In the genomic region with DNA sequence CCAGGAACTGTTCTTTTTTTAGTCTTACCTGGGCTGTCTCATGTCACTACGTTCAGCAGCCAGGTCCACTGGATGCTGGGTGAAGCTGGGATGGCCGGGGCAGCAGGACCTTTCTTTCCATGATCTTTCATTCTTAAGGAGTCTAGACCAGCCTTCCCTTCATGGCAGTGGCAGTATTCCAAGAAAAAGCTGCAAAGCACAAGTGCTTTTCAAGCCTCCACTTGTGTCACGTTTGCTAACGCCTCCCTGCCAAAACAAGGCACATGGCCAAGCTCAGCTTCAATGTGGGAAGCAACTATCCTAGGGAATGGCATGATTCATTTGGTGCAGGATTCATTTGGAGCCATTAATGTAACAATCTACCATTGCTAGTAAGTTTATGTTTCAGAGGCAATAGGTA, we compare ENCODE assay signal across 11 cellular contexts.
DNase-seq lines count a peak whose midpoint lies in the region; ATAC-seq and TF ChIP-seq lines count a peak whose summit lies in the region.
"Had no signal": no experiment of that assay in that cellular context is flagged by ENCODE, and none has a peak within 500 bp of the region (broad histone marks: within the 10 kb centered on the region; RNA-seq: fewer than 3 reads in every experiment).

No MANE protein-coding gene starts in this region.

- no peak for ATAC-seq in GM21528 (IDR thresholded peaks at IDR 0.05; ENCODE audit: low FRiP score, unreplicated experiment)
- ATAC-seq: activated T-helper 17 cell treated with anti-CD3 and anti-CD28 coated beads, Interleukin-2, amount 50 U/mL, for 72 hours had no signal

- DNase-seq in HFF-Myc (ENCODE audit: extremely low read depth, low read depth), result peak; percentile 78
- peak; percentile 65 for DNase-seq in NCI-H446 treated with DMSO at 0.1 percent for 48 hours (lab: John Stamatoyannopoulos, UW)
- DNase-seq in fibroblast of peridontal ligament (ENCODE audit: extremely low read depth), result peak; percentile 81
- DNase-seq in stromal cell of bone marrow (ENCODE audit: low read depth), result peak; percentile 72
- DNase-seq in amniotic stem cell (lab: John Stamatoyannopoulos, UW), result no peak
- DNase-seq in Peyer's patch, result no peak
- DNase-seq: MV-4-11 had no signal

- H3K27ac ChIP-seq in Peyer's patch, result no peak overlapping the region
- H3K27ac ChIP-seq: hepatocyte had no signal

- no peak overlapping the region for H3K4me3 ChIP-seq in HFF-Myc (replicated peaks; ENCODE audit: low read depth, low read length)
- no peak overlapping the region for H3K4me3 ChIP-seq in Peyer's patch
- H3K4me3 ChIP-seq: hepatocyte, skin epidermis had no signal

- H3K27me3 ChIP-seq in Peyer's patch, result no peaks in the 10 kb centered on the region
- H3K27me3 ChIP-seq: hepatocyte had no signal

- no peaks in the 10 kb centered on the region for H3K4me1 ChIP-seq in Peyer's patch

- no peak for TF ChIP-seq POLR2A in Peyer's patch (IDR thresholded peaks at IDR 0.05)

- no peaks in the 10 kb centered on the region for H3K36me3 ChIP-seq in Peyer's patch

- TF ChIP-seq CTCF in HFF-Myc (IDR thresholded peaks at IDR 0.05; ENCODE audit: low read depth, low read length, missing control alignments) (no peak), Peyer's patch (IDR thresholded peaks at IDR 0.05) (no peak)

- no peaks in the 10 kb centered on the region for H3K9me3 ChIP-seq in Peyer's patch

Comparison
In these comparisons a context has a peak if more than half of its experiments do, and no peak if none do; other contexts are left out.
1. DNase-seq: peak in HFF-Myc (single experiment), NCI-H446 treated with DMSO at 0.1 percent for 48 hours (single experiment), fibroblast of peridontal ligament (single experiment) and stromal cell of bone marrow (single experiment); none in amniotic stem cell (single experiment) and Peyer's patch (0 of 3).